ENCODE assay signal across 2 cellular contexts in the genomic region with DNA sequence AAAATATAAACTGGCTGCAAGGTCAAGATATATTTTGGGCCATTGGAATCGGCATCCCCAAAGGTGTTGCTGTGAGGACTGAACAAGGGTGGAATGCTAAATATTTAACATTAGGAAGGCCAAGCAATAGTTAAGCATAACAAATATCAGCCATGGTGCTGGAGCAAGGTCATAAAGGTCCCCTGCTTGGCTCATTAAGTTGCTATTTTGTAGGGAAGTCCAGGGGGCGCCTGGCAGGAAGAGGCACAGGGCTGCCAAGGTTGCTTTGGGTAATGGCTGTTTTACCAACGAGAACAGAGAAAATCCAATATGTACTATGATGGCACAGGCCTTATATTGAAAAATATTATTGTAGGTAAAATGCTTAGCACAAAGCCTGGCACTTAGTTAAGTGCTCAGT.
A peak's percentile ranks its signal among the peaks of the same experiment; 100 is the strongest.
TF ChIP-seq lines count a peak whose summit lies in the region.

No MANE protein-coding gene starts in this region.

TF ChIP-seq in GM23338, 12 proteins besides CTCF, POLR2A, EP300 and RAD21 (continued from another document):
- TF ChIP-seq, protein P1, sequence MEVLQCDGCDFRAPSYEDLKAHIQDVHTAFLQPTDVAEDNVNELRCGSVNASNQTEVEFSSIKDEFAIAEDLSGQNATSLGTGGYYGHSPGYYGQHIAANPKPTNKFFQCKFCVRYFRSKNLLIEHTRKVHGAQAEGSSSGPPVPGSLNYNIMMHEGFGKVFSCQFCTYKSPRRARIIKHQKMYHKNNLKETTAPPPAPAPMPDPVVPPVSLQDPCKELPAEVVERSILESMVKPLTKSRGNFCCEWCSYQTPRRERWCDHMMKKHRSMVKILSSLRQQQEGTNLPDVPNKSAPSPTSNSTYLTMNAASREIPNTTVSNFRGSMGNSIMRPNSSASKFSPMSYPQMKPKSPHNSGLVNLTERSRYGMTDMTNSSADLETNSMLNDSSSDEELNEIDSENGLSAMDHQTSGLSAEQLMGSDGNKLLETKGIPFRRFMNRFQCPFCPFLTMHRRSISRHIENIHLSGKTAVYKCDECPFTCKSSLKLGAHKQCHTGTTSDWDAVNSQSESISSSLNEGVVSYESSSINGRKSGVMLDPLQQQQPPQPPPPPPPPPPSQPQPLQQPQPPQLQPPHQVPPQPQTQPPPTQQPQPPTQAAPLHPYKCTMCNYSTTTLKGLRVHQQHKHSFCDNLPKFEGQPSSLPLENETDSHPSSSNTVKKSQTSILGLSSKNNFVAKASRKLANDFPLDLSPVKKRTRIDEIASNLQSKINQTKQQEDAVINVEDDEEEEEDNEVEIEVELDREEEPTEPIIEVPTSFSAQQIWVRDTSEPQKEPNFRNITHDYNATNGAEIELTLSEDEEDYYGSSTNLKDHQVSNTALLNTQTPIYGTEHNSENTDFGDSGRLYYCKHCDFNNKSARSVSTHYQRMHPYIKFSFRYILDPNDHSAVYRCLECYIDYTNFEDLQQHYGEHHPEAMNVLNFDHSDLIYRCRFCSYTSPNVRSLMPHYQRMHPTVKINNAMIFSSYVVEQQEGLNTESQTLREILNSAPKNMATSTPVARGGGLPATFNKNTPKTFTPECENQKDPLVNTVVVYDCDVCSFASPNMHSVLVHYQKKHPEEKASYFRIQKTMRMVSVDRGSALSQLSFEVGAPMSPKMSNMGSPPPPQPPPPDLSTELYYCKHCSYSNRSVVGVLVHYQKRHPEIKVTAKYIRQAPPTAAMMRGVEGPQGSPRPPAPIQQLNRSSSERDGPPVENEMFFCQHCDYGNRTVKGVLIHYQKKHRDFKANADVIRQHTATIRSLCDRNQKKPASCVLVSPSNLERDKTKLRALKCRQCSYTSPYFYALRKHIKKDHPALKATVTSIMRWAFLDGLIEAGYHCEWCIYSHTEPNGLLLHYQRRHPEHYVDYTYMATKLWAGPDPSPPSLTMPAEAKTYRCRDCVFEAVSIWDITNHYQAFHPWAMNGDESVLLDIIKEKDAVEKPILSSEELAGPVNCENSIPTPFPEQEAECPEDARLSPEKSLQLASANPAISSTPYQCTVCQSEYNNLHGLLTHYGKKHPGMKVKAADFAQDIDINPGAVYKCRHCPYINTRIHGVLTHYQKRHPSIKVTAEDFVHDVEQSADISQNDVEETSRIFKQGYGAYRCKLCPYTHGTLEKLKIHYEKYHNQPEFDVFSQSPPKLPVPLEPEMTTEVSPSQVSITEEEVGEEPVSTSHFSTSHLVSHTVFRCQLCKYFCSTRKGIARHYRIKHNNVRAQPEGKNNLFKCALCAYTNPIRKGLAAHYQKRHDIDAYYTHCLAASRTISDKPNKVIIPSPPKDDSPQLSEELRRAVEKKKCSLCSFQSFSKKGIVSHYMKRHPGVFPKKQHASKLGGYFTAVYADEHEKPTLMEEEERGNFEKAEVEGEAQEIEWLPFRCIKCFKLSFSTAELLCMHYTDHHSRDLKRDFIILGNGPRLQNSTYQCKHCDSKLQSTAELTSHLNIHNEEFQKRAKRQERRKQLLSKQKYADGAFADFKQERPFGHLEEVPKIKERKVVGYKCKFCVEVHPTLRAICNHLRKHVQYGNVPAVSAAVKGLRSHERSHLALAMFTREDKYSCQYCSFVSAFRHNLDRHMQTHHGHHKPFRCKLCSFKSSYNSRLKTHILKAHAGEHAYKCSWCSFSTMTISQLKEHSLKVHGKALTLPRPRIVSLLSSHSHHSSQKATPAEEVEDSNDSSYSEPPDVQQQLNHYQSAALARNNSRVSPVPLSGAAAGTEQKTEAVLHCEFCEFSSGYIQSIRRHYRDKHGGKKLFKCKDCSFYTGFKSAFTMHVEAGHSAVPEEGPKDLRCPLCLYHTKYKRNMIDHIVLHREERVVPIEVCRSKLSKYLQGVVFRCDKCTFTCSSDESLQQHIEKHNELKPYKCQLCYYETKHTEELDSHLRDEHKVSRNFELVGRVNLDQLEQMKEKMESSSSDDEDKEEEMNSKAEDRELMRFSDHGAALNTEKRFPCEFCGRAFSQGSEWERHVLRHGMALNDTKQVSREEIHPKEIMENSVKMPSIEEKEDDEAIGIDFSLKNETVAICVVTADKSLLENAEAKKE (CRISPR knock-in tag; IDR thresholded peaks at IDR 0.05): no peak
- no peak for TF ChIP-seq JUNB (IDR thresholded peaks at IDR 0.05; ENCODE audit: unreplicated experiment)
- TF ChIP-seq STAT1 (IDR thresholded peaks at IDR 0.05; ENCODE audit: unreplicated experiment): no peak
- TF ChIP-seq, protein P2, sequence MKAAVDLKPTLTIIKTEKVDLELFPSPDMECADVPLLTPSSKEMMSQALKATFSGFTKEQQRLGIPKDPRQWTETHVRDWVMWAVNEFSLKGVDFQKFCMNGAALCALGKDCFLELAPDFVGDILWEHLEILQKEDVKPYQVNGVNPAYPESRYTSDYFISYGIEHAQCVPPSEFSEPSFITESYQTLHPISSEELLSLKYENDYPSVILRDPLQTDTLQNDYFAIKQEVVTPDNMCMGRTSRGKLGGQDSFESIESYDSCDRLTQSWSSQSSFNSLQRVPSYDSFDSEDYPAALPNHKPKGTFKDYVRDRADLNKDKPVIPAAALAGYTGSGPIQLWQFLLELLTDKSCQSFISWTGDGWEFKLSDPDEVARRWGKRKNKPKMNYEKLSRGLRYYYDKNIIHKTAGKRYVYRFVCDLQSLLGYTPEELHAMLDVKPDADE (IDR thresholded peaks at IDR 0.05): no peak
TF ChIP-seq in GM23338: peak in this region for 0.

TF ChIP-seq in H1, 55 proteins besides CTCF, POLR2A, EP300 and RAD21 (continued from another document):
- peak; percentile 71 for TF ChIP-seq TEAD4 (IDR thresholded peaks at IDR 0.05; ENCODE audit: low read depth, low read length)
TF ChIP-seq in H1: peak in this region for 1.
